Comparison of ENCODE assay signal across 21 cellular contexts in the genomic region with DNA sequence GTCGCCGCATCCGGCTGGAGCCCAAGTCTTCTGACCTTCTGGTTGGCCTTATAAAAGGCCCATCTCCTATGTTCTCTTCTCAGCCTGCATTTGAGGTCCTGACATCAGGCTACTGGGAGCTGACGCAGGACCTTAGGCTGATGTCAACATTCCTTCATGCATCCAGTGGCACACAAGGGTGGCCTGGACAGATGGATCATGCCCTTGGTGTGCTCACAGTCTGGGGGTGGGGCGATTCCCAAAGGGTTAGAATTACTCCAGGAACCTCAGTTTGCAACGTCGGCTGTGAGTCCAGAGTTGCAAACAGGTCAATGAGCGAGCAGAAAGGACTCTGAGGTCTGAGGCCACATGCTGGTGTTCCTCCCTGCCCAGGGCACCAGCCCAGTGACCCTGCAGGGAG. TPM values are rescaled to one million over a fixed set of nuclear protein-coding genes. Genes with fewer than 3 reads are reported as not detected.
A peak's percentile ranks its signal among the peaks of the same experiment; 100 is the strongest.
DNase-seq lines count a peak whose midpoint lies in the region; ATAC-seq and TF ChIP-seq lines count a peak whose summit lies in the region.
"Had no signal": no experiment of that assay in that cellular context is flagged by ENCODE, and none has a peak within 500 bp of the region (broad histone marks: within the 10 kb centered on the region; RNA-seq: fewer than 3 reads in every experiment).

No MANE protein-coding gene starts in this region.

- H3K27ac ChIP-seq in SJSA1 = peak overlapping the region; percentile 96
- H3K27ac ChIP-seq: C4-2B, neutrophil, VCaP had no signal

- peak overlapping the region; percentile 6; the same call in 1 of the 2 replicates for H3K4me3 Mint-ChIP-seq in HFFc6
- H3K4me3 Mint-ChIP-seq in stimulated activated memory B cell treated with anti-CD40 and anti-IgM and Interleukin-4, amounts not matched to agents 10 μg/mL and 1 μg/mL and 100 μg/mL, for 72 hours = no peak overlapping the region

- H3K36me3 Mint-ChIP-seq in HFFc6 (ENCODE audit: low read depth) = no peaks in the 10 kb centered on the region
- no peaks in the 10 kb centered on the region for H3K36me3 Mint-ChIP-seq in stimulated activated memory B cell treated with anti-CD40 and anti-IgM and Interleukin-4, amounts not matched to agents 10 μg/mL and 1 μg/mL and 100 μg/mL, for 72 hours

- no peak for ATAC-seq in stimulated activated memory B cell treated with anti-CD40 and anti-IgM and Interleukin-4, amounts not matched to agents 10 μg/mL and 1 μg/mL and 100 μg/mL, for 72 hours
- no peak for ATAC-seq in HG03442 (IDR thresholded peaks at IDR 0.05; ENCODE audit: unreplicated experiment)
- no peak for ATAC-seq in GM18517 (IDR thresholded peaks at IDR 0.05; ENCODE audit: unreplicated experiment)
- ATAC-seq: esophagus mucosa had no signal

- peaks cover 28% of the 10 kb centered on the region for H3K4me1 ChIP-seq in SJSA1 (replicated peaks)

- H3K27ac Mint-ChIP-seq in HFFc6 = peak overlapping the region; percentile 96
- peak overlapping the region; percentile 79 for H3K27ac Mint-ChIP-seq in stimulated activated memory B cell treated with anti-CD40 and anti-IgM and Interleukin-4, amounts not matched to agents 10 μg/mL and 1 μg/mL and 100 μg/mL, for 72 hours
- H3K27ac Mint-ChIP-seq: activated T-helper 2 cell treated with anti-CD3 and anti-CD28 coated beads, Interferon-gamma antibody, Interleukin-2, Interleukin-4, amounts not matched to agents 10 μg/mL and 5 μg/mL and 100 μg/mL, durations not matched to agents 14 hours and 24 hours and 36 hours had no signal

- no peak for TF ChIP-seq CTCF in HFFc6 (IDR thresholded peaks at IDR 0.05)

- no peaks in the 10 kb centered on the region for H3K27me3 ChIP-seq in SJSA1 (replicated peaks)
- H3K27me3 ChIP-seq: neutrophil, sigmoid colon had no signal

- H3K4me1 Mint-ChIP-seq in HFFc6 (ENCODE audit: low read depth) = peaks cover 29% of the 10 kb centered on the region
- H3K4me1 Mint-ChIP-seq in stimulated activated memory B cell treated with anti-CD40 and anti-IgM and Interleukin-4, amounts not matched to agents 10 μg/mL and 1 μg/mL and 100 μg/mL, for 72 hours = peaks cover 56% of the 10 kb centered on the region

- no peaks in the 10 kb centered on the region for H3K36me3 ChIP-seq in SJSA1
- H3K36me3 ChIP-seq: neutrophil, sigmoid colon had no signal

- no peaks in the 10 kb centered on the region for H3K9me3 Mint-ChIP-seq in HFFc6
- no peaks in the 10 kb centered on the region for H3K9me3 Mint-ChIP-seq in stimulated activated memory B cell treated with anti-CD40 and anti-IgM and Interleukin-4, amounts not matched to agents 10 μg/mL and 1 μg/mL and 100 μg/mL, for 72 hours
- H3K9me3 Mint-ChIP-seq: activated T-helper 2 cell treated with anti-CD3 and anti-CD28 coated beads, Interferon-gamma antibody, Interleukin-2, Interleukin-4, amounts not matched to agents 10 μg/mL and 5 μg/mL and 100 μg/mL, durations not matched to agents 14 hours and 24 hours and 36 hours had no signal

- no peak overlapping the region for H3K4me3 ChIP-seq in SJSA1
- H3K4me3 ChIP-seq: lung, sigmoid colon had no signal

- H3K27me3 Mint-ChIP-seq in HFFc6 (ENCODE audit: insufficient read depth) = peaks cover 2% of the 10 kb centered on the region
- no peaks in the 10 kb centered on the region for H3K27me3 Mint-ChIP-seq in stimulated activated memory B cell treated with anti-CD40 and anti-IgM and Interleukin-4, amounts not matched to agents 10 μg/mL and 1 μg/mL and 100 μg/mL, for 72 hours

- H3K9me3 ChIP-seq in SJSA1 (replicated peaks) = no peaks in the 10 kb centered on the region; the same call in 1 of the 2 replicates
- H3K9me3 ChIP-seq: neutrophil, sigmoid colon had no signal

- DNase-seq in HFFc6 (no peak), SJSA1 (ENCODE audit: low read depth in 1 of 2, low spot score in 2 of 2) (no peak), fibroblast of peridontal ligament (ENCODE audit: extremely low read depth) (peak; percentile 36), NCI-H774 (lab: John Stamatoyannopoulos, UW) (no peak)
- DNase-seq: anterior cingulate cortex; DND-41; MM.1S; NCI-H2029; NCI-H69; sigmoid colon; stimulated activated CD4-positive, alpha-beta T cell treated with anti-CD3 and anti-CD28 coated beads, Interleukin-4, amount 100 ng/mL, for 1 hour; stimulated activated CD8-positive, alpha-beta memory T cell treated with anti-CD3 and anti-CD28 coated beads, Interleukin-4, amount 100 ng/mL, for 48 hours had no signal

RNA-seq across cellular contexts. Expression of a gene that starts 8.2 kb away (rescaled TPM):
- 10 to 100 TPM; 27.9 to 37.5 (median 34.5) TPM for total RNA-seq in HFFc6 (2021; fragmentation: NEBNext Ultra II Directional; extraction: Animal tissue kit (Norgen Biotek cat#: 25700))
- 18.3 and 18.8 TPM in 2 replicates for total RNA-seq in SJSA1 (2014; rRNA removed; shearing (Covaris generic))

RNA-seq across cellular contexts. Expression of a gene that starts 26.8 kb away (rescaled TPM):
- 10 to 100 TPM; 16.8 to 37.7 (median 34.0) TPM for total RNA-seq in HFFc6 (2021; fragmentation: NEBNext Ultra II Directional; extraction: Animal tissue kit (Norgen Biotek cat#: 25700))
- total RNA-seq in SJSA1 (2014; rRNA removed; shearing (Covaris generic)) = 58.6 and 77.1 TPM in 2 replicates
